In the genomic region with DNA sequence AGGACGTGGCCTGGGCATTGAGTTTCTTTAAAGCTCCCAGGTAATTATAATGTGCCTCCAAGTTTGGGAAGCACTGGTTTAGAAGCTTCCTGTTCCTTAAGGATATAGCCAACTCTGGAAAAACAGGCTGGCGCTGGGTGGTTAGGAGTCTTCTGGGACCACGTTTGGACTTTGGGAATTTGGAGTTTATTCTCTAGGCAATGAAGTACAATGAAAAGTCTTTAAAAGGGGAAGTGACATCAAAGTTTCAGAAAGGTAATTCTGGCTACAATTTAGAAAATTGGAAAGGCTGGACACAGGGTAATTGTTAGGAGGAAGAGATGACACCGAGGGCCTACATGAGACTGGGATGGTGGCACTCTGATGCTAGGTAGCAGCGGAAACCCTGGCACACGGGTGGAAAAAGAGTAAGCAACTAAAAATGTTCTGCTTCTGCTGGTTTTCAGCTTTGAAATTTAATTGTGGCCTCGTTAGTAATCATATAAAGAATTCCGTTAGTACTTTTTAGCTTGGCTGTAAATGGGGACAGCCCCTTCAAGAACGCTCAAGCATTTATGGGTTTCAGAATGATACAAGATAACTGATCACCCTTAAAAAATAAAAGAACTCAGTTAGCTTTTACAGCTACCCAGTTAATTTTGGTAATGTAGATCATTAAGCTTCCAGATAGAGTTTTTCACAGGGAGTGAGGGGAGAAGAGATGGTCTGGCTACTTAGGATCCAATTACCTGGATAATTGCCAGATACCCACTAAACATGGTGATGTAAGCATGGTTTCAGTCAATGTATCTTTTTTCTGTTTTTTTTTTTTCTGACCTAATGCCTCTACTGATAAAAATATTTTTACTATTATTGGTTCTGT, we compare ENCODE assay signal across 21 cellular contexts. TPM values are rescaled to one million over a fixed set of nuclear protein-coding genes. Genes with fewer than 3 reads are reported as not detected.
DNase-seq lines count a peak whose midpoint lies in the region; ATAC-seq and TF ChIP-seq lines count a peak whose summit lies in the region.
"Had no signal": no experiment of that assay in that cellular context is flagged by ENCODE, and none has a peak within 500 bp of the region (broad histone marks: within the 10 kb centered on the region; RNA-seq: fewer than 3 reads in every experiment).

No MANE protein-coding gene starts in this region.

- H3K27ac Mint-ChIP-seq in brain = peak overlapping the region in 3 of 5 experiments; percentile 21 to 75 (median 48)
- H3K27ac Mint-ChIP-seq: activated CD4-positive, alpha-beta T cell treated with anti-CD3 and anti-CD28 coated beads, Interleukin-2, amount 10 ng/mL, durations not matched to agents 24 days and 14 days; activated naive CD4-positive, alpha-beta T cell treated with anti-CD3 and anti-CD28 coated beads, Interleukin-2, amount 50 U/mL, for 24 hours; stimulated activated memory B cell treated with anti-CD40 and anti-IgM and Interleukin-4, amounts not matched to agents 10 μg/mL and 1 μg/mL and 100 μg/mL, for 72 hours had no signal

- H3K4me1 ChIP-seq in left ventricle myocardium inferior (peaks cover 96% of the 10 kb centered on the region), uterus (peaks cover 8 to 10% of the 10 kb centered on the region in 2 donors)

- H3K4me3 ChIP-seq in left ventricle myocardium inferior = no peak overlapping the region
- H3K4me3 ChIP-seq in uterus = no peak overlapping the region
- H3K4me3 ChIP-seq: GM23248, left lung, tibial artery had no signal

- no peaks in the 10 kb centered on the region for H3K36me3 Mint-ChIP-seq in brain
- H3K36me3 Mint-ChIP-seq: activated naive CD4-positive, alpha-beta T cell treated with anti-CD3 and anti-CD28 coated beads, Interleukin-2, amount 50 U/mL, for 24 hours; stimulated activated memory B cell treated with anti-CD40 and anti-IgM and Interleukin-4, amounts not matched to agents 10 μg/mL and 1 μg/mL and 100 μg/mL, for 72 hours had no signal

- no peaks in the 10 kb centered on the region for H3K9me3 Mint-ChIP-seq in brain
- H3K9me3 Mint-ChIP-seq: activated CD4-positive, alpha-beta T cell treated with anti-CD3 and anti-CD28 coated beads, Interleukin-2, amount 10 ng/mL, durations not matched to agents 24 days and 14 days; activated naive CD4-positive, alpha-beta T cell treated with anti-CD3 and anti-CD28 coated beads, Interleukin-2, amount 50 U/mL, for 24 hours; effector memory CD8-positive, alpha-beta T cell; stimulated activated memory B cell treated with anti-CD40 and anti-IgM and Interleukin-4, amounts not matched to agents 10 μg/mL and 1 μg/mL and 100 μg/mL, for 72 hours had no signal

- peaks cover 12% of the 10 kb centered on the region for H3K27me3 Mint-ChIP-seq in brain

- H3K9me3 ChIP-seq in left ventricle myocardium inferior (replicated peaks) = no peaks in the 10 kb centered on the region
- H3K9me3 ChIP-seq in uterus = no peaks in the 10 kb centered on the region
- H3K9me3 ChIP-seq: left lung, tibial artery had no signal

- peak; percentile 18 for DNase-seq in DMS 273 (lab: John Stamatoyannopoulos, UW; ENCODE audit: unreplicated experiment)
- no peak for DNase-seq in DMS 273 treated with DMSO at 0.1 percent for 48 hours (lab: John Stamatoyannopoulos, UW)
- DNase-seq in left ventricle myocardium inferior = no peak
- DNase-seq in Right ventricle myocardium inferior (ENCODE audit: missing footprints) = no peak
- no peak for DNase-seq in uterus
- DNase-seq in HuH-7.5 (ENCODE audit: low spot score) = no peak
- DNase-seq in GOT3 (lab: John Stamatoyannopoulos, UW) = no peak
- DNase-seq: activated CD4-positive, alpha-beta T cell treated with anti-CD3 and anti-CD28 coated beads, Interleukin-2, amount 10 ng/mL, durations not matched to agents 24 days and 14 days; activated T-cell treated with anti-CD3 and anti-CD28 coated beads, Interleukin-2, amount 50 U/mL, for 1 hour; effector memory CD8-positive, alpha-beta T cell; EL; left lung; NCI-H1436; SW 1271; tibial artery had no signal

- no peak for ATAC-seq in Right ventricle myocardium inferior
- ATAC-seq: effector memory CD8-positive, alpha-beta T cell; left lung; stimulated activated memory B cell treated with anti-CD40 and anti-IgM and Interleukin-4, amounts not matched to agents 10 μg/mL and 1 μg/mL and 100 μg/mL, for 72 hours had no signal

- peak overlapping the region; percentile 44 for H3K27ac ChIP-seq in left ventricle myocardium inferior (replicated peaks)
- peak overlapping the region; percentile 84 to 97 for H3K27ac ChIP-seq in uterus
- H3K27ac ChIP-seq: 22Rv1, GM23248, left lung, tibial artery had no signal

- H3K4me1 Mint-ChIP-seq in brain = peaks cover 43% of the 10 kb centered on the region
- H3K4me1 Mint-ChIP-seq: activated CD4-positive, alpha-beta T cell treated with anti-CD3 and anti-CD28 coated beads, Interleukin-2, amount 10 ng/mL, durations not matched to agents 24 days and 14 days; activated naive CD4-positive, alpha-beta T cell treated with anti-CD3 and anti-CD28 coated beads, Interleukin-2, amount 50 U/mL, for 24 hours had no signal

- H3K36me3 ChIP-seq in left ventricle myocardium inferior (peaks cover 1% of the 10 kb centered on the region), uterus (no peaks in the 10 kb centered on the region)
- H3K36me3 ChIP-seq: left lung, tibial artery had no signal

- H3K4me3 Mint-ChIP-seq in brain = no peak overlapping the region
- H3K4me3 Mint-ChIP-seq: activated CD4-positive, alpha-beta T cell treated with anti-CD3 and anti-CD28 coated beads, Interleukin-2, amount 10 ng/mL, durations not matched to agents 24 days and 14 days; activated naive CD4-positive, alpha-beta T cell treated with anti-CD3 and anti-CD28 coated beads, Interleukin-2, amount 50 U/mL, for 24 hours; effector memory CD8-positive, alpha-beta T cell; stimulated activated memory B cell treated with anti-CD40 and anti-IgM and Interleukin-4, amounts not matched to agents 10 μg/mL and 1 μg/mL and 100 μg/mL, for 72 hours had no signal

- no peak for TF ChIP-seq CTCF in left ventricle myocardium inferior (IDR thresholded peaks at IDR 0.05; ENCODE audit: borderline replicate concordance)
- no peak for TF ChIP-seq CTCF in brain (conservative IDR thresholded peaks at IDR 0.05)
- no peak for TF ChIP-seq CTCF in uterus (IDR thresholded peaks at IDR 0.05)

- no peak for TF ChIP-seq POLR2A in uterus (IDR thresholded peaks at IDR 0.05)

- intact Hi-C loops in left ventricle myocardium inferior (cut with micrococcal nuclease) (no loop called here), Right ventricle myocardium inferior (cut with DNase I) (loop anchor here (5.0 kb wide), 1 partner anchor 45 kb away; no protein-coding TSS in a partner anchor), uterus (cut with DNase I; ENCODE audit: low total_unique reads) (no loop called here)

- H3K27me3 ChIP-seq in left ventricle myocardium inferior (ENCODE audit: low read depth) = no peaks in the 10 kb centered on the region
- no peaks in the 10 kb centered on the region for H3K27me3 ChIP-seq in uterus
- H3K27me3 ChIP-seq: left lung, tibial artery had no signal

RNA-seq across cellular contexts. Expression of a gene that starts 12.8 kb away (rescaled TPM):
- total RNA-seq in left ventricle myocardium inferior (1.7 TPM), Right ventricle myocardium inferior (2.4 TPM), uterus (10 to 100 TPM; 13.6 to 34.4 (median 20.7) TPM)
- 8.1 TPM for polyA plus RNA-seq in brain (ENCODE audit: insufficient read depth, low read depth, low replicate concordance)

RNA-seq across cellular contexts. Expression of a gene that starts 35.7 kb away (rescaled TPM):
- total RNA-seq in left ventricle myocardium inferior = 137 TPM
- total RNA-seq in Right ventricle myocardium inferior = 171 TPM
- 1.6 TPM for polyA plus RNA-seq in brain (ENCODE audit: insufficient read depth, low read depth, low replicate concordance)
- 100 to 1,000 TPM in 1 of 4 donors, 10 to 100 TPM in 3; 15.9 to 121 (median 32.1) TPM for total RNA-seq in uterus
- total RNA-seq: HT1080 had no signal
